11 cellular contexts compared by ENCODE assay signal in genomic region chr1:205258313-205259176, GRCh38. TPM values are rescaled to one million over a fixed set of nuclear protein-coding genes. Genes with fewer than 3 reads are reported as not detected.
DNase-seq lines count a peak whose midpoint lies in the region; ATAC-seq, FAIRE-seq and TF ChIP-seq lines count a peak whose summit lies in the region.
"Had no signal": no experiment of that assay in that cellular context is flagged by ENCODE, and none has a peak within 500 bp of the region (broad histone marks: within the 10 kb centered on the region; RNA-seq: fewer than 3 reads in every experiment).

No MANE protein-coding gene starts in this region.

- no peak for ATAC-seq in GM19324 (IDR thresholded peaks at IDR 0.05; ENCODE audit: low FRiP score, unreplicated experiment)
- ATAC-seq: naive thymus-derived CD4-positive, alpha-beta T cell had no signal

- DNase-seq in ACHN (peak; percentile 74), HTR-8/SVneo (ENCODE audit: insufficient read length, low spot score) (peak; percentile 68), astrocyte of the spinal cord (ENCODE audit: low read depth, low spot score) (peak; percentile 52), kidney tubule cell (ENCODE audit: low spot score) (peak; percentile 71), HT-29 (ENCODE audit: low spot score) (no peak)
- DNase-seq in central memory CD4-positive, alpha-beta T cell = no peak
- DNase-seq in stimulated activated CD4-positive, alpha-beta T cell treated with anti-CD3 and anti-CD28 coated beads, Interleukin-15, amount 100 ng/mL, for 24 hours = no peak
- DNase-seq: activated CD8-positive, alpha-beta memory T cell treated with anti-CD3 and anti-CD28 coated beads, Interleukin-2, amount 50 U/mL, for 4 hours; CD4-positive, alpha-beta T cell; naive thymus-derived CD4-positive, alpha-beta T cell had no signal

- no peak for FAIRE-seq in HTR-8/SVneo (lab: Jason Lieb, UNC)

- in situ Hi-C loops in ACHN (cut with HindIII; ENCODE audit: low pct_ligation_motif_present, low pct_unique_long_range_greater_than_20kb, low sequenced_read_pairs) = no loop called here
- in situ Hi-C loops in astrocyte of the spinal cord (cut with HindIII; ENCODE audit: low sequenced_read_pairs) = no loop called here

- no peak for TF ChIP-seq CTCF in astrocyte of the spinal cord (IDR thresholded peaks at IDR 0.05; ENCODE audit: low read depth, low read length)

- H3K4me3 ChIP-seq in astrocyte of the spinal cord (ENCODE audit: low read depth, low read length) = no peak overlapping the region

RNA-seq across cellular contexts. Expression of gene TMCC2, which starts 30.8 kb away (rescaled TPM):
- 0.08 and 0.21 TPM in 2 replicates for total RNA-seq in HT-29 (2014; rRNA removed; shearing (Covaris generic))

RNA-seq across cellular contexts. Expression of gene DSTYK, which starts 47.0 kb away (rescaled TPM):
- 1.2 and 1.7 TPM in 2 replicates for total RNA-seq in HT-29 (2014; rRNA removed; shearing (Covaris generic))

Comparison
In these comparisons a context has a peak if more than half of its experiments do, and no peak if none do; other contexts are left out.
1. DNase-seq: peak in ACHN (single experiment), HTR-8/SVneo (single experiment), astrocyte of the spinal cord (single experiment) and kidney tubule cell (single experiment); none in central memory CD4-positive, alpha-beta T cell (single experiment), stimulated activated CD4-positive, alpha-beta T cell treated with anti-CD3 and anti-CD28 coated beads, Interleukin-15, amount 100 ng/mL, for 24 hours (single experiment) and HT-29 (single experiment).